In the genomic region with DNA sequence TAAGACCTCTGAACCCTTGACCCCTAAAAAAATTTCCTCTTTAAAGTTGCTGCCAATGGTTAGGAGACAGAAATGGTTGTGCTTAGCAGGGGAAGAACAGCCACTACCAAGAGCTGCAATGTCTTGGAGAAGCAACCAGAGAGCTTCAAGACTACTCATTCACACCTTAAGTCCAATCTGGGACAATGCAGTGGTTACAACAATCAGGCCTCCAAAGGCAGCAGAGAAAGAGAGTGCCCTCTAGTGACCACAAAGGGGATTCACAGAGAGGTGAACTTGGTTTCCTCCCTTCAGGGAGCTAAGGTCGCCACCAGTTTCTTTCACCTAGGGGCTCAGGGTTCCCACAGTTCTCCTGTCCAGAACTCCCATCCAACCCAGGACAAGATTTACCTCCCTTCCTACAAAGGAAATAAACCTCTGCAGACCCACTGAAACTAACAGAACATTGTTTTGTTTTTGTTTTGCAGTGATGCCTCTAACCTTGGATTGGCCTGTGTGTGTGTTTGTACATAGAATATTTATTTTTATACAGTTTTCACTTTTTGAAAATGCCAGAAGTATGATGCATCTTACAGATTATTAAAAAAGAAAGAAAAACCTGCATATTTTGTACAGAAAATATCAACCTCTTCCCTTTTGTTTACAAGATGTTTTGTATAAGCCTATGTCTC, we compare ENCODE assay signal across 8 cellular contexts.
DNase-seq lines count a peak whose midpoint lies in the region; ATAC-seq, FAIRE-seq and TF ChIP-seq lines count a peak whose summit lies in the region.

No MANE protein-coding gene starts in this region.

- H3K36me3 ChIP-seq in BE2C (no peaks in the 10 kb centered on the region), endothelial cell of umbilical vein (ENCODE audit: control insufficient read depth in 2 of 2, extremely low read depth in 1 of 2, insufficient read depth in 2 of 2, low read length in 2 of 2) (no peaks in the 10 kb centered on the region)

- H3K9ac ChIP-seq in endothelial cell of umbilical vein (replicated peaks; ENCODE audit: extremely low read depth, insufficient read depth, low read length) = no peak overlapping the region

- H3K4me1 Mint-ChIP-seq in nephron = peaks cover 12% of the 10 kb centered on the region

- H3K27me3 ChIP-seq in BE2C (no peaks in the 10 kb centered on the region), endothelial cell of umbilical vein (ENCODE audit: control insufficient read depth in 2 of 2, insufficient read depth in 2 of 2, low read length in 2 of 2) (no peaks in the 10 kb centered on the region)

- H3K27ac Mint-ChIP-seq in nephron = no peak overlapping the region

- DNase-seq in BE2C (no peak), GM12891 (ENCODE audit: insufficient read length, low spot score) (peak; percentile 52), KBM-7 (peak; percentile 58), SK-MEL-5 (ENCODE audit: low read depth, low spot score) (peak; percentile 66), endothelial cell of umbilical vein (ENCODE audit: low read depth, low spot score) (peak; percentile 43)

- no peak overlapping the region for H3K4me3 Mint-ChIP-seq in nephron

- CTCF ChIA-PET in endothelial cell of umbilical vein (lab: Charles Lee) = interaction anchor here (0.6 to 6.6 kb wide), 57 partner anchors 9 to 1103 kb away, joined by 3 to 172 read pairs (median 5); a partner anchor contains a TSS

- peaks cover 4% of the 10 kb centered on the region for H3K27me3 Mint-ChIP-seq in nephron (ENCODE audit: low read depth)

- peaks cover 34% of the 10 kb centered on the region for H3K36me3 Mint-ChIP-seq in nephron (ENCODE audit: low read depth)

- no peaks in the 10 kb centered on the region for H3K79me2 ChIP-seq in endothelial cell of umbilical vein (ENCODE audit: control insufficient read depth, insufficient read depth, low read length)

- H3K4me3 ChIP-seq in BE2C (ENCODE audit: low read depth, low read length) (no peak overlapping the region), endothelial cell of umbilical vein (replicated peaks in 1 of 3; ENCODE audit: insufficient read depth in 1 of 3, low read depth in 1 of 3, low read length in 3 of 3) (no peak overlapping the region)

- no peaks in the 10 kb centered on the region for H3K9me3 Mint-ChIP-seq in nephron

- H3K9me3 ChIP-seq in BE2C (no peaks in the 10 kb centered on the region), endothelial cell of umbilical vein (replicated peaks; ENCODE audit: control insufficient read depth, insufficient read depth, low read length) (no peaks in the 10 kb centered on the region)

- no peaks in the 10 kb centered on the region for H3K9me1 ChIP-seq in endothelial cell of umbilical vein (replicated peaks; ENCODE audit: control insufficient read depth, extremely low read depth, insufficient read depth, low read length)

- H3K4me2 ChIP-seq in endothelial cell of umbilical vein (ENCODE audit: insufficient read depth, low read length) = no peak overlapping the region

- dilution Hi-C loops in endothelial cell of umbilical vein (cut with MboI; ENCODE audit: extremely low pct_ligation_motif_present, low sequenced_read_pairs) = no loop called here

- H2AFZ ChIP-seq in endothelial cell of umbilical vein (ENCODE audit: low read depth, low read length) = no peak overlapping the region

- H4K20me1 ChIP-seq in endothelial cell of umbilical vein (replicated peaks; ENCODE audit: control insufficient read depth, extremely low read depth, insufficient read depth, low read length) = no peaks in the 10 kb centered on the region

- intact Hi-C loops in endothelial cell of umbilical vein (cut with micrococcal nuclease) = loop anchor here (1.0 to 10.0 kb wide), 3 partner anchors 169 to 406 kb away; no protein-coding TSS in a partner anchor

- H3K27ac ChIP-seq in endothelial cell of umbilical vein (ENCODE audit: insufficient read depth, low read depth, low read length) = no peak overlapping the region

- POLR2A ChIA-PET in endothelial cell of umbilical vein (lab: Charles Lee) = no interaction called here

- TF ChIP-seq CTCF in BE2C (IDR thresholded peaks at IDR 0.05; ENCODE audit: low read depth, low read length) (peak; percentile 96), endothelial cell of umbilical vein (IDR thresholded peaks at IDR 0.05; ENCODE audit: extremely low read depth in 1 of 2, insufficient read depth in 1 of 2, low read depth in 1 of 2, low read length in 2 of 2) (peak; percentile 85 to 90), nephron (IDR thresholded peaks at IDR 0.05; ENCODE audit: unreplicated experiment in 3 of 3) (peak; percentile 46 to 56 (median 48))

- ATAC-seq in GM21360 (IDR thresholded peaks at IDR 0.05; ENCODE audit: unreplicated experiment) (no peak), HG02970 (IDR thresholded peaks at IDR 0.05; ENCODE audit: low FRiP score, unreplicated experiment) (no peak)

- FAIRE-seq in GM12891 (lab: Jason Lieb, UNC) (peak; percentile 95), endothelial cell of umbilical vein (lab: Jason Lieb, UNC) (peak; percentile 86)

- H3K4me1 ChIP-seq in BE2C = no peaks in the 10 kb centered on the region
- H3K4me1 ChIP-seq in endothelial cell of umbilical vein (ENCODE audit: control insufficient read depth, extremely low read depth, insufficient read depth, low read length) = no peaks in the 10 kb centered on the region

- no TSS peak for BruUV-seq in endothelial cell of umbilical vein (replicated peaks; lab: Mats Ljungman, UMichigan)

- TF ChIP-seq POLR2A in GM12891 (IDR thresholded peaks at IDR 0.05; ENCODE audit: low read depth, low read length) = no peak
- TF ChIP-seq POLR2A in endothelial cell of umbilical vein (IDR thresholded peaks at IDR 0.05; ENCODE audit: low read depth, low read length) = no peak

- in situ Hi-C loops in KBM-7 (cut with MboI; ENCODE audit: low pct_unique_long_range_greater_than_20kb, low sequenced_read_pairs) = no loop called here
- in situ Hi-C loops in SK-MEL-5 (cut with HindIII; ENCODE audit: low pct_unique_long_range_greater_than_20kb, low sequenced_read_pairs) = no loop called here

TF ChIP-seq in GM12891, 5 proteins besides CTCF, POLR2A, EP300 and RAD21:
- no peak for TF ChIP-seq POLR2AphosphoS5 (IDR thresholded peaks at IDR 0.05; ENCODE audit: low read depth, low read length)
- no peak for TF ChIP-seq POU2F2 (IDR thresholded peaks at IDR 0.05; ENCODE audit: low read depth, low read length)
- no peak for TF ChIP-seq TAF1 (IDR thresholded peaks at IDR 0.05; ENCODE audit: low read depth, low read length)

TF ChIP-seq in endothelial cell of umbilical vein, 7 proteins besides CTCF, POLR2A, EP300 and RAD21:
- no peak for TF ChIP-seq MYC (IDR thresholded peaks at IDR 0.05; ENCODE audit: low read depth, low read length)
- TF ChIP-seq POLR2AphosphoS5 (IDR thresholded peaks at IDR 0.05; ENCODE audit: insufficient read depth, low read depth, low read length) = no peak
- TF ChIP-seq JUN (IDR thresholded peaks at IDR 0.05; ENCODE audit: borderline replicate concordance, insufficient read depth, insufficient read length, low read depth) = no peak
- TF ChIP-seq FOS (IDR thresholded peaks at IDR 0.05; ENCODE audit: borderline replicate concordance, insufficient read depth, low read length) = no peak
- no peak for TF ChIP-seq GATA2 (IDR thresholded peaks at IDR 0.05; ENCODE audit: insufficient read depth, insufficient read length, low read depth, low read length)
- TF ChIP-seq, protein P1, sequence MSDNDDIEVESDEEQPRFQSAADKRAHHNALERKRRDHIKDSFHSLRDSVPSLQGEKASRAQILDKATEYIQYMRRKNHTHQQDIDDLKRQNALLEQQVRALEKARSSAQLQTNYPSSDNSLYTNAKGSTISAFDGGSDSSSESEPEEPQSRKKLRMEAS (IDR thresholded peaks at IDR 0.05; ENCODE audit: insufficient read depth, insufficient read length) = no peak
- no peak for TF ChIP-seq EZH2 (IDR thresholded peaks at IDR 0.05; ENCODE audit: borderline replicate concordance, low read depth, low read length, severe bottlenecking)
